ENCODE assay signal across 23 cellular contexts in the genomic region with DNA sequence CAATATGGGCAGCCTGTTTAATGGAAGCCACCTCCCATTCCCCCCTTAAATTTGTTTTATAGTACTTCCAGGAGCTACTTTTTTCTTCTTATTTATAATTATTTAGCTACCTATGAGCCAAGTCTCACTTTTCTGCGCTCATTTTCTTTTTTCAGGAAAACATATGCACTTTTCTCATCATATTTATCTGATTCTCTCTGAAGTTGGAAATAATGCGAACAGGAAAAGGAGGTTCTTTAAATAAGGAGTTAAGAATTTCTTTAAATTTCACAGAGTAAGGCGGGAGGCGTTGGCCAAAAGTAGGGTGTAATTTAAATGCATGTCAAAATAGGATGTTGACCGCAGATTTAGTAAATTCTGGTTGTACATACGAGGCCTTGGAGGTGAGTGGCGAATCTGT. TPM values are rescaled to one million over a fixed set of nuclear protein-coding genes. Genes with fewer than 3 reads are reported as not detected.
DNase-seq lines count a peak whose midpoint lies in the region; ATAC-seq, FAIRE-seq and TF ChIP-seq lines count a peak whose summit lies in the region.
"Had no signal": no experiment of that assay in that cellular context is flagged by ENCODE, and none has a peak within 500 bp of the region (broad histone marks: within the 10 kb centered on the region; RNA-seq: fewer than 3 reads in every experiment).

No MANE protein-coding gene starts in this region.

- H3K27ac Mint-ChIP-seq in natural killer cell (no peak overlapping the region), astrocyte (ENCODE audit: unreplicated experiment) (peak overlapping the region; percentile 41), nephron progenitor cell (no peak overlapping the region)
- H3K27ac Mint-ChIP-seq in natural killer cell treated with Interleukin-12 subunit alpha and Interleukin-12 subunit beta and Interleukin-15 and Interleukin-18, amount 100 ng/mL, for 72 hours, result no peak overlapping the region
- H3K27ac Mint-ChIP-seq in naive thymus-derived CD4-positive, alpha-beta T cell, result peak overlapping the region in 3 of 9 donors; percentile 36 to 73 (median 62)
- H3K27ac Mint-ChIP-seq: CD8-positive, alpha-beta T cell had no signal

- H3K9ac ChIP-seq in astrocyte (ENCODE audit: low read length) (no peak overlapping the region), smooth muscle cell (ENCODE audit: low read depth) (no peak overlapping the region), MM.1S (ENCODE audit: low read length) (no peak overlapping the region)
- H3K9ac ChIP-seq: BLaER1 had no signal

- POLR2A ChIA-PET in naive thymus-derived CD4-positive, alpha-beta T cell (lab: Charles Lee), result no interaction called here

- H3K4me2 ChIP-seq in astrocyte (ENCODE audit: low read length) (no peak overlapping the region), smooth muscle cell (no peak overlapping the region), MM.1S (ENCODE audit: low read depth, low read length) (no peak overlapping the region)
- H3K4me2 ChIP-seq: BLaER1 had no signal

- no peak for FAIRE-seq in astrocyte (lab: Jason Lieb, UNC)
- FAIRE-seq: A549 had no signal

- H3K4me1 Mint-ChIP-seq in natural killer cell (peaks cover 23 to 29% of the 10 kb centered on the region in 2 donors), astrocyte (ENCODE audit: low read depth, unreplicated experiment) (peaks cover 3% of the 10 kb centered on the region), nephron progenitor cell (peaks cover 14% of the 10 kb centered on the region)
- peaks cover 14 to 19% of the 10 kb centered on the region in 2 donors for H3K4me1 Mint-ChIP-seq in natural killer cell treated with Interleukin-12 subunit alpha and Interleukin-12 subunit beta and Interleukin-15 and Interleukin-18, amount 100 ng/mL, for 72 hours (ENCODE audit: low read depth in 2 of 2)
- H3K4me1 Mint-ChIP-seq in naive thymus-derived CD4-positive, alpha-beta T cell, result peaks cover 14 to 44% (median 31%) of the 10 kb centered on the region in 7 donors

- H3K27me3 ChIP-seq in astrocyte (ENCODE audit: insufficient read depth, low read length), result peaks cover 89% of the 10 kb centered on the region
- H3K27me3 ChIP-seq in naive thymus-derived CD4-positive, alpha-beta T cell (ENCODE audit: control insufficient read depth in 2 of 2, insufficient read depth in 2 of 2, low read length in 2 of 2), result peaks cover 29 to 70% of the 10 kb centered on the region in 2 donors
- H3K27me3 ChIP-seq in smooth muscle cell (ENCODE audit: low read depth), result peaks cover 100% of the 10 kb centered on the region
- no peaks in the 10 kb centered on the region for H3K27me3 ChIP-seq in MM.1S (replicated peaks; ENCODE audit: insufficient read depth, low read length)

- TF ChIP-seq CTCF in natural killer cell (IDR thresholded peaks at IDR 0.05), result no peak
- no peak for TF ChIP-seq CTCF in astrocyte (IDR thresholded peaks at IDR 0.05; ENCODE audit: insufficient read depth, low read depth, low read length)
- TF ChIP-seq CTCF in smooth muscle cell (IDR thresholded peaks at IDR 0.05; ENCODE audit: borderline replicate concordance, insufficient read depth, poor library complexity, severe bottlenecking), result no peak
- TF ChIP-seq CTCF in MM.1S (IDR thresholded peaks at IDR 0.05; ENCODE audit: low read length), result no peak
- TF ChIP-seq CTCF in nephron progenitor cell (IDR thresholded peaks at IDR 0.05), result no peak

- CTCF ChIA-PET in naive thymus-derived CD4-positive, alpha-beta T cell (lab: Charles Lee), result no interaction called here

- H3K4me3 Mint-ChIP-seq in natural killer cell (peak overlapping the region; percentile 37), astrocyte (ENCODE audit: unreplicated experiment) (no peak overlapping the region), nephron progenitor cell (no peak overlapping the region)
- H3K4me3 Mint-ChIP-seq in natural killer cell treated with Interleukin-12 subunit alpha and Interleukin-12 subunit beta and Interleukin-15 and Interleukin-18, amount 100 ng/mL, for 72 hours, result no peak overlapping the region
- H3K4me3 Mint-ChIP-seq in naive thymus-derived CD4-positive, alpha-beta T cell, result peak overlapping the region in 8 of 10 donors; percentile 9 to 81 (median 58)

- H3F3A ChIP-seq in smooth muscle cell (ENCODE audit: low read depth) (no peaks in the 10 kb centered on the region), MM.1S (ENCODE audit: insufficient read depth, low read length) (no peaks in the 10 kb centered on the region)

- H3K27ac ChIP-seq in astrocyte (ENCODE audit: low read depth, low read length) (no peak overlapping the region), smooth muscle cell (ENCODE audit: low read depth) (no peak overlapping the region), MM.1S (ENCODE audit: low read length) (no peak overlapping the region)
- H3K27ac ChIP-seq in naive thymus-derived CD4-positive, alpha-beta T cell (ENCODE audit: low read depth, low read length), result no peak overlapping the region
- H3K27ac ChIP-seq: A549, BLaER1 had no signal

- WGBS in smooth muscle cell (ENCODE audit: low lambda C conversion rate), result 43% methylated on average over 7 of the region's 7 CpGs

- no peaks in the 10 kb centered on the region for H3K36me3 ChIP-seq in astrocyte (ENCODE audit: insufficient read depth, low read length)
- H3K36me3 ChIP-seq in naive thymus-derived CD4-positive, alpha-beta T cell (ENCODE audit: control insufficient read depth in 2 of 3, insufficient read depth in 3 of 3, low read length in 3 of 3), result no peaks in the 10 kb centered on the region
- H3K36me3 ChIP-seq in smooth muscle cell (ENCODE audit: low read depth), result no peaks in the 10 kb centered on the region
- no peaks in the 10 kb centered on the region for H3K36me3 ChIP-seq in MM.1S (replicated peaks; ENCODE audit: insufficient read depth, low read length)
- H3K36me3 ChIP-seq: BLaER1 had no signal

- H3K36me3 Mint-ChIP-seq in natural killer cell (peaks cover 15% of the 10 kb centered on the region), astrocyte (ENCODE audit: low read depth, unreplicated experiment) (peaks cover 6% of the 10 kb centered on the region), nephron progenitor cell (ENCODE audit: low read depth) (no peaks in the 10 kb centered on the region)
- H3K36me3 Mint-ChIP-seq in natural killer cell treated with Interleukin-12 subunit alpha and Interleukin-12 subunit beta and Interleukin-15 and Interleukin-18, amount 100 ng/mL, for 72 hours, result peaks cover 21% of the 10 kb centered on the region
- H3K36me3 Mint-ChIP-seq in naive thymus-derived CD4-positive, alpha-beta T cell, result peaks cover 0 to 10% (median 5%) of the 10 kb centered on the region in 5 donors
- H3K36me3 Mint-ChIP-seq: CD8-positive, alpha-beta T cell had no signal

- intact Hi-C loops in natural killer cell (cut with micrococcal nuclease), result no loop called here
- intact Hi-C loops in naive thymus-derived CD4-positive, alpha-beta T cell (cut with micrococcal nuclease), result loop anchor here (1.0 to 10.0 kb wide), 5 partner anchors 11 to 919 kb away; a partner anchor contains a TSS

- H3K9me3 Mint-ChIP-seq in natural killer cell (no peaks in the 10 kb centered on the region), astrocyte (ENCODE audit: unreplicated experiment) (peaks cover 11% of the 10 kb centered on the region), nephron progenitor cell (no peaks in the 10 kb centered on the region)
- no peaks in the 10 kb centered on the region for H3K9me3 Mint-ChIP-seq in natural killer cell treated with Interleukin-12 subunit alpha and Interleukin-12 subunit beta and Interleukin-15 and Interleukin-18, amount 100 ng/mL, for 72 hours
- H3K9me3 Mint-ChIP-seq in naive thymus-derived CD4-positive, alpha-beta T cell, result peaks cover 0 to 44% (median 9%) of the 10 kb centered on the region in 11 donors

- peaks cover 15% of the 10 kb centered on the region for H4K20me1 ChIP-seq in astrocyte (ENCODE audit: insufficient read depth, low read length)
- no peaks in the 10 kb centered on the region for H4K20me1 ChIP-seq in smooth muscle cell (ENCODE audit: low read depth)
- no peaks in the 10 kb centered on the region for H4K20me1 ChIP-seq in MM.1S (ENCODE audit: insufficient read depth, low read length)

- no peaks in the 10 kb centered on the region for H3K9me3 ChIP-seq in astrocyte (ENCODE audit: insufficient read depth, low read depth, low read length)
- H3K9me3 ChIP-seq in naive thymus-derived CD4-positive, alpha-beta T cell (ENCODE audit: control insufficient read depth in 2 of 3, low read length in 3 of 3), result peaks cover 0 to 3% (median 0%) of the 10 kb centered on the region in 3 experiments
- no peaks in the 10 kb centered on the region for H3K9me3 ChIP-seq in smooth muscle cell (replicated peaks; ENCODE audit: low read depth)
- H3K9me3 ChIP-seq in MM.1S (replicated peaks; ENCODE audit: insufficient read depth, low read length), result no peaks in the 10 kb centered on the region
- H3K9me3 ChIP-seq: A549 had no signal

- no peaks in the 10 kb centered on the region for H3K9me2 ChIP-seq in MM.1S (replicated peaks; ENCODE audit: insufficient read depth, low read length)

- H3K4me1 ChIP-seq in astrocyte (ENCODE audit: insufficient read depth, low read length) (peaks cover 4% of the 10 kb centered on the region), smooth muscle cell (ENCODE audit: low read depth) (peaks cover 4% of the 10 kb centered on the region), MM.1S (ENCODE audit: low read length) (no peaks in the 10 kb centered on the region)
- peaks cover 5 to 21% of the 10 kb centered on the region in 2 donors for H3K4me1 ChIP-seq in naive thymus-derived CD4-positive, alpha-beta T cell (ENCODE audit: control insufficient read depth in 2 of 2, insufficient read depth in 2 of 2, low read length in 2 of 2)
- H3K4me1 ChIP-seq: A549 had no signal

- H3K27me3 Mint-ChIP-seq in natural killer cell (ENCODE audit: low read depth in 2 of 2), result peaks cover 56 to 84% of the 10 kb centered on the region in 2 donors
- peaks cover 54 to 80% of the 10 kb centered on the region in 2 donors for H3K27me3 Mint-ChIP-seq in natural killer cell treated with Interleukin-12 subunit alpha and Interleukin-12 subunit beta and Interleukin-15 and Interleukin-18, amount 100 ng/mL, for 72 hours
- peaks cover 82% of the 10 kb centered on the region for H3K27me3 Mint-ChIP-seq in astrocyte (ENCODE audit: low read depth, unreplicated experiment)
- peaks cover 76 to 89% (median 82%) of the 10 kb centered on the region in 5 donors for H3K27me3 Mint-ChIP-seq in naive thymus-derived CD4-positive, alpha-beta T cell
- H3K27me3 Mint-ChIP-seq in nephron progenitor cell (ENCODE audit: low read depth, poor library complexity), result peaks cover 100% of the 10 kb centered on the region

- H2AFZ ChIP-seq in astrocyte (ENCODE audit: low read depth, low read length) (no peak overlapping the region), smooth muscle cell (ENCODE audit: low read depth) (no peak overlapping the region), MM.1S (ENCODE audit: low read length) (no peak overlapping the region)

- ATAC-seq in natural killer cell, result no peak
- ATAC-seq in natural killer cell treated with Interleukin-12 subunit alpha and Interleukin-12 subunit beta and Interleukin-15 and Interleukin-18, amount 100 ng/mL, for 72 hours, result no peak
- ATAC-seq in naive thymus-derived CD4-positive, alpha-beta T cell, result no peak
- no peak for ATAC-seq in GM18511 (IDR thresholded peaks at IDR 0.05; ENCODE audit: unreplicated experiment)
- ATAC-seq: A549; CD8-positive, alpha-beta T cell had no signal

- H3K79me2 ChIP-seq in astrocyte (ENCODE audit: insufficient read depth, low read length), result no peaks in the 10 kb centered on the region
- no peaks in the 10 kb centered on the region for H3K79me2 ChIP-seq in smooth muscle cell (ENCODE audit: low read depth)
- no peaks in the 10 kb centered on the region for H3K79me2 ChIP-seq in MM.1S (ENCODE audit: low read length)

- DNase-seq in natural killer cell (no peak), astrocyte (ENCODE audit: low read depth) (no peak), smooth muscle cell (lab: John Stamatoyannopoulos, UW; ENCODE audit: unreplicated experiment) (no peak), MM.1S (no peak), nephron progenitor cell (no peak)
- DNase-seq in natural killer cell treated with Interleukin-12 subunit alpha and Interleukin-12 subunit beta and Interleukin-15 and Interleukin-18, amount 100 ng/mL, for 72 hours (ENCODE audit: low spot score), result no peak
- no peak for DNase-seq in naive thymus-derived CD4-positive, alpha-beta T cell
- DNase-seq: Calu3; CD8-positive, alpha-beta T cell; EL; KG1; MV-4-11; NCI-H1417; NCI-H187; NCI-H2107; NCI-H2227 treated with DMSO at 0.1 percent for 48 hours; NCI-H524; NCI-H82; OCI-M1; SHP77 had no signal

- H3K4me3 ChIP-seq in astrocyte (ENCODE audit: insufficient read depth, low read depth, low read length) (no peak overlapping the region), smooth muscle cell (no peak overlapping the region), MM.1S (ENCODE audit: low read length) (no peak overlapping the region)
- no peak overlapping the region for H3K4me3 ChIP-seq in naive thymus-derived CD4-positive, alpha-beta T cell (ENCODE audit: low read length)
- H3K4me3 ChIP-seq: A549, BLaER1 had no signal

RNA-seq across cellular contexts. Expression of a gene that starts 9.9 kb away (rescaled TPM):
- total RNA-seq in natural killer cell (not detected), astrocyte (not detected in 2 replicates), smooth muscle cell (0.13 and 2.3 TPM in 2 replicates)
- total RNA-seq in natural killer cell treated with Interleukin-12 subunit alpha and Interleukin-12 subunit beta and Interleukin-15 and Interleukin-18, amount 100 ng/mL, for 72 hours, result under 1 TPM in 1 of 2 donors, not detected in 1; 0.05 TPM
- under 1 TPM in 1 of 5 experiments, not detected in 4; 0.02 TPM for total RNA-seq in naive thymus-derived CD4-positive, alpha-beta T cell
- not detected for polyA plus RNA-seq in naive thymus-derived CD4-positive, alpha-beta T cell
- 0.04 TPM in 1 of 2 replicates, not detected in the other for polyA plus RNA-seq in smooth muscle cell

Comparison
In these comparisons a context has a peak if more than half of its experiments do, and no peak if none do; other contexts are left out.
1. H3K4me3 Mint-ChIP-seq: peak in natural killer cell (single experiment) and naive thymus-derived CD4-positive, alpha-beta T cell (8 of 10); none in natural killer cell treated with Interleukin-12 subunit alpha and Interleukin-12 subunit beta and Interleukin-15 and Interleukin-18, amount 100 ng/mL, for 72 hours (single experiment), astrocyte (single experiment) and nephron progenitor cell (single experiment).